ENCODE assay signal across 8 cellular contexts in the genomic region with DNA sequence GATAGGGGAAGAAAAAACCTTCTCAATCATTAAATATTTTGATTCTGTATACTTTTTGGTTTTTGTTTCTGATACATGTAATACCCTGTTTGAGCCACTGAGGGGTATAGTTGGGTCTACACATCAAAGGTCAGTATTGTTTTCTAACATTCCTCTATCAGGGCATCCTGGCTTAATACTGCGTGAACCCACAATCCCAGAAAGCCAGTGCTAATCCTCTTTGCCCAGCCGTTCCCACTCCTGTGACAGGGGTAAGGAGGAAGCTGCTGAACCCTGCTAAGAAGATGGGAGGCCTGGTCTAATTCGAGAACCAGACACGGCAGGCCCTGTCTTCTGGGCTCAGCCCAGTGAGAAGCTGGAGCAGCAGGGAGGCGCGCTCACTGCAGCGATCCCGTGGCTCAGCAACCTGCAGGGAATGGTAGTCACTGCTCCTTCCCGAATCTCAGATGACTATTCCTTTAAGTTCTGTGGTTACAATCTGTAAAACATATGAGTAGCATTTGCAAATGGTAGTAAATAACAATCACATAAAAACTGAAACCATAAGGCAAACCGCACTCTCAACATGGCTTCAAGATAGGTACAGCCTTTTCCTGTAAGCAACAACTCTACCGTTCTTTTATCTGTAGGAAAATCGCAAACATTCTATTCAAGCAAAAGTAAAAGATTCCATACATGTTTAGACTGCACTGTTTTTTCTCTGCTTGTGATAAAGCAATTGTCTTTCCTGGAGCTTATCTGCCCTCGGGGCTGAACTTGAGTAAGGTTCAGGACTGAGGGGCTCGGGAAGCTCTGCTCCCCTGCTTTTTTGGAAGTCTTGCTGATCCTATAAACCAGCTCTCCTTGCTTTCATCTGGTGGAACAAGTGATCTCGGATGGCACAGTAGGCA.
A peak's percentile ranks its signal among the peaks of the same experiment; 100 is the strongest.
DNase-seq lines count a peak whose midpoint lies in the region; ATAC-seq lines count a peak whose summit lies in the region.

No MANE protein-coding gene starts in this region.

- intact Hi-C loops in activated CD4-positive, alpha-beta T cell treated with anti-CD3 and anti-CD28 coated beads for 36 hours (cut with DNase I, micrococcal nuclease): loop anchor here (1.0 to 5.0 kb wide), 3 partner anchors 85 to 175 kb away; a partner anchor contains a TSS

- peak; percentile 73 for ATAC-seq in activated CD4-positive, alpha-beta T cell treated with anti-CD3 and anti-CD28 coated beads for 36 hours
- ATAC-seq in HG03521 (IDR thresholded peaks at IDR 0.05; ENCODE audit: unreplicated experiment): peak; percentile 90
- peak; percentile 76 to 80 for ATAC-seq in activated naive CD4-positive, alpha-beta T cell treated with anti-CD3 and anti-CD28 coated beads, Interleukin-2, amount 50 U/mL, for 72 hours

- H3K4me1 Mint-ChIP-seq in activated CD4-positive, alpha-beta T cell treated with anti-CD3 and anti-CD28 coated beads for 36 hours: peaks cover 22% of the 10 kb centered on the region

- DNase-seq in activated CD4-positive, alpha-beta T cell treated with anti-CD3 and anti-CD28 coated beads for 36 hours: peak; percentile 41
- no peak for DNase-seq in activated CD4-positive, alpha-beta T cell treated with anti-CD3 and anti-CD28 coated beads, Interleukin-2, amount 50 U/mL, for 1 hour
- DNase-seq in activated naive CD4-positive, alpha-beta T cell treated with anti-CD3 and anti-CD28 coated beads, Interleukin-2, amount 50 U/mL, for 72 hours (ENCODE audit: low spot score in 2 of 2): peak in 1 of 2 donors; percentile 37
- DNase-seq in hippocampal formation (lab: John Stamatoyannopoulos, UW): peak; percentile 49 to 61
- peak; percentile 45 for DNase-seq in skeletal muscle cell (ENCODE audit: low read depth)
- DNase-seq in HuH-7.5 (ENCODE audit: low spot score): no peak
- DNase-seq in activated CD4-positive, alpha-beta T cell treated with anti-CD3 and anti-CD28 coated beads, Interleukin-2, amount 50 U/mL, for 48 hours: no peak

- H3K27me3 Mint-ChIP-seq in activated CD4-positive, alpha-beta T cell treated with anti-CD3 and anti-CD28 coated beads for 36 hours: no peaks in the 10 kb centered on the region

- H3K27ac Mint-ChIP-seq in activated CD4-positive, alpha-beta T cell treated with anti-CD3 and anti-CD28 coated beads for 36 hours: peak overlapping the region; percentile 84
- H3K27ac Mint-ChIP-seq in activated naive CD4-positive, alpha-beta T cell treated with anti-CD3 and anti-CD28 coated beads, Interleukin-2, amount 50 U/mL, for 72 hours: peak overlapping the region; percentile 87 to 95

- no peaks in the 10 kb centered on the region for H3K9me3 Mint-ChIP-seq in activated CD4-positive, alpha-beta T cell treated with anti-CD3 and anti-CD28 coated beads for 36 hours (ENCODE audit: low read depth)
- H3K9me3 Mint-ChIP-seq in activated naive CD4-positive, alpha-beta T cell treated with anti-CD3 and anti-CD28 coated beads, Interleukin-2, amount 50 U/mL, for 72 hours: no peaks in the 10 kb centered on the region

- H3K4me3 ChIP-seq in skeletal muscle cell (ENCODE audit: low read depth, low read length): peak overlapping the region; percentile 2

- peak overlapping the region; percentile 62 for H3K4me3 Mint-ChIP-seq in activated CD4-positive, alpha-beta T cell treated with anti-CD3 and anti-CD28 coated beads for 36 hours

- no peaks in the 10 kb centered on the region for H3K36me3 Mint-ChIP-seq in activated CD4-positive, alpha-beta T cell treated with anti-CD3 and anti-CD28 coated beads for 36 hours (ENCODE audit: low read depth)
- no peaks in the 10 kb centered on the region for H3K36me3 Mint-ChIP-seq in activated naive CD4-positive, alpha-beta T cell treated with anti-CD3 and anti-CD28 coated beads, Interleukin-2, amount 50 U/mL, for 72 hours

- CTCF ChIA-PET in activated CD4-positive, alpha-beta T cell treated with anti-CD3 and anti-CD28 coated beads for 36 hours (lab: Charles Lee): interaction anchor here (0.6 to 1.5 kb wide), 7 partner anchors 10 to 634 kb away, joined by 3 to 5 read pairs (median 3); no protein-coding TSS in a partner anchor

- POLR2A ChIA-PET in activated CD4-positive, alpha-beta T cell treated with anti-CD3 and anti-CD28 coated beads for 36 hours (lab: Charles Lee): no interaction called here

Comparison
In these comparisons a context has a peak if more than half of its experiments do, and no peak if none do; other contexts are left out.
1. DNase-seq: peak in activated CD4-positive, alpha-beta T cell treated with anti-CD3 and anti-CD28 coated beads for 36 hours (single experiment), hippocampal formation (2 of 2) and skeletal muscle cell (single experiment); none in activated CD4-positive, alpha-beta T cell treated with anti-CD3 and anti-CD28 coated beads, Interleukin-2, amount 50 U/mL, for 1 hour (single experiment), HuH-7.5 (single experiment) and activated CD4-positive, alpha-beta T cell treated with anti-CD3 and anti-CD28 coated beads, Interleukin-2, amount 50 U/mL, for 48 hours (0 of 2).
2. Peak in every context shown above with its lines, with median percentiles within 50 percentile points of each other: ATAC-seq.